Comparison of ENCODE assay signal across 14 cellular contexts in the genomic region with DNA sequence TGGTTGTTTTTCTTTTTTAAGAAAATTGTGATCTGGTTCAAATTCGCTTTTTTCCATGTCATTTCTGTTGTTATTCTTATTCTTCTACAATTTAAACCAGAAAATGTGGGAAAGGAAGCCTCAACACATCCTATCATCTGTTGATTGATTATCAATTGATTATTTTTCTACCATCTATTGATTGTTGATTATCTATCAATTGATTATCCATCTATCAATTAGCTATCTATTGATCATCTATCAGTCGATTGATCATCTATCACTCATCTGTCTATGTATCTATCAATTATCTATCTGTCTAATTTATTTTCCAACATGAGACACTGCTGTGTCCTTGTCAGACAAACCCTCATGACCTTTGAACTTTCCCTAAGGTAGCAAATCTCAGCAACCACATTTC.
DNase-seq lines count a peak whose midpoint lies in the region; ATAC-seq and TF ChIP-seq lines count a peak whose summit lies in the region.
"Had no signal": no experiment of that assay in that cellular context is flagged by ENCODE, and none has a peak within 500 bp of the region (broad histone marks: within the 10 kb centered on the region; RNA-seq: fewer than 3 reads in every experiment).

No MANE protein-coding gene starts in this region.

- H3K4me2 ChIP-seq in smooth muscle cell: peak overlapping the region; percentile 11
- H3K4me2 ChIP-seq: A549 had no signal

- POLR2A ChIA-PET in CD4-positive, alpha-beta T cell (lab: Charles Lee): no interaction called here
- POLR2A ChIA-PET in CD8-positive, alpha-beta T cell (lab: Charles Lee): no interaction called here

- no peaks in the 10 kb centered on the region for H3K27me3 ChIP-seq in CD4-positive, alpha-beta T cell (ENCODE audit: control insufficient read depth, insufficient read depth, low read length)
- no peaks in the 10 kb centered on the region for H3K27me3 ChIP-seq in CD8-positive, alpha-beta T cell (ENCODE audit: insufficient read depth, low read length)
- no peaks in the 10 kb centered on the region for H3K27me3 ChIP-seq in smooth muscle cell (ENCODE audit: low read depth)

- intact Hi-C loops in CD4-positive, alpha-beta T cell (cut with DNase I, micrococcal nuclease): no loop called here
- intact Hi-C loops in CD8-positive, alpha-beta T cell (cut with DNase I, micrococcal nuclease): no loop called here

- H3K4me3 Mint-ChIP-seq in CD4-positive, alpha-beta T cell: no peak overlapping the region
- no peak overlapping the region for H3K4me3 Mint-ChIP-seq in CD8-positive, alpha-beta T cell
- H3K4me3 Mint-ChIP-seq in endothelial cell (ENCODE audit: unreplicated experiment): no peak overlapping the region
- no peak overlapping the region for H3K4me3 Mint-ChIP-seq in stimulated activated effector memory CD8-positive, alpha-beta T cell treated with anti-CD3 and anti-CD28 coated beads, Interleukin-12 subunit alpha, Interleukin-12 subunit beta, amount 100 ng/mL, for 72 hours
- H3K4me3 Mint-ChIP-seq: CD8-positive, alpha-beta memory T cell had no signal

- no peaks in the 10 kb centered on the region for H3K36me3 Mint-ChIP-seq in CD4-positive, alpha-beta T cell (ENCODE audit: low read depth)
- no peaks in the 10 kb centered on the region for H3K36me3 Mint-ChIP-seq in CD8-positive, alpha-beta T cell
- peaks cover 15% of the 10 kb centered on the region for H3K36me3 Mint-ChIP-seq in endothelial cell (ENCODE audit: low read depth, unreplicated experiment)
- no peaks in the 10 kb centered on the region for H3K36me3 Mint-ChIP-seq in stimulated activated effector memory CD8-positive, alpha-beta T cell treated with anti-CD3 and anti-CD28 coated beads, Interleukin-12 subunit alpha, Interleukin-12 subunit beta, amount 100 ng/mL, for 72 hours
- H3K36me3 Mint-ChIP-seq: CD8-positive, alpha-beta memory T cell had no signal

- H3K4me1 ChIP-seq in CD8-positive, alpha-beta T cell (ENCODE audit: insufficient read depth, low read length): no peaks in the 10 kb centered on the region
- peaks cover 35% of the 10 kb centered on the region for H3K4me1 ChIP-seq in smooth muscle cell (ENCODE audit: low read depth)
- H3K4me1 ChIP-seq: BE2C had no signal

- peak overlapping the region; percentile 59 for H3K27ac Mint-ChIP-seq in CD4-positive, alpha-beta T cell
- peak overlapping the region; percentile 55 for H3K27ac Mint-ChIP-seq in CD8-positive, alpha-beta T cell
- peak overlapping the region; percentile 61 for H3K27ac Mint-ChIP-seq in endothelial cell (ENCODE audit: unreplicated experiment)
- no peak overlapping the region for H3K27ac Mint-ChIP-seq in stimulated activated effector memory CD8-positive, alpha-beta T cell treated with anti-CD3 and anti-CD28 coated beads, Interleukin-12 subunit alpha, Interleukin-12 subunit beta, amount 100 ng/mL, for 72 hours

- peaks cover 26% of the 10 kb centered on the region for H3F3A ChIP-seq in smooth muscle cell (ENCODE audit: low read depth)

- H2AFZ ChIP-seq in smooth muscle cell (ENCODE audit: low read depth): no peak overlapping the region

- TF ChIP-seq CTCF in CD4-positive, alpha-beta T cell (IDR thresholded peaks at IDR 0.05): no peak
- no peak for TF ChIP-seq CTCF in CD8-positive, alpha-beta T cell (IDR thresholded peaks at IDR 0.05)
- TF ChIP-seq CTCF in endothelial cell (IDR thresholded peaks at IDR 0.05; ENCODE audit: unreplicated experiment) (no peak), smooth muscle cell (IDR thresholded peaks at IDR 0.05; ENCODE audit: borderline replicate concordance, insufficient read depth, poor library complexity, severe bottlenecking) (no peak)

- H3K4me3 ChIP-seq in CD8-positive, alpha-beta T cell (ENCODE audit: low read depth, low read length): no peak overlapping the region
- H3K4me3 ChIP-seq in smooth muscle cell: no peak overlapping the region
- H3K4me3 ChIP-seq: A549, HAP-1 had no signal

- no peaks in the 10 kb centered on the region for H3K36me3 ChIP-seq in CD8-positive, alpha-beta T cell (ENCODE audit: insufficient read depth, low read length)
- H3K36me3 ChIP-seq in smooth muscle cell (ENCODE audit: low read depth): no peaks in the 10 kb centered on the region
- H3K36me3 ChIP-seq: BE2C, HAP-1 had no signal

- no peak overlapping the region for H3K27ac ChIP-seq in CD4-positive, alpha-beta T cell (ENCODE audit: low read depth, low read length)
- no peak overlapping the region for H3K27ac ChIP-seq in CD8-positive, alpha-beta T cell (ENCODE audit: low read depth, low read length)
- H3K27ac ChIP-seq in smooth muscle cell (ENCODE audit: low read depth): no peak overlapping the region
- H3K27ac ChIP-seq: C4-2B had no signal

- WGBS in smooth muscle cell (ENCODE audit: low lambda C conversion rate): 91% methylated on average over 2 of the region's 2 CpGs

- H3K79me2 ChIP-seq in smooth muscle cell (ENCODE audit: low read depth): no peaks in the 10 kb centered on the region

- peaks cover 4% of the 10 kb centered on the region for H3K27me3 Mint-ChIP-seq in CD4-positive, alpha-beta T cell
- no peaks in the 10 kb centered on the region for H3K27me3 Mint-ChIP-seq in CD8-positive, alpha-beta T cell (ENCODE audit: low read depth)
- peaks cover 17% of the 10 kb centered on the region for H3K27me3 Mint-ChIP-seq in endothelial cell (ENCODE audit: unreplicated experiment)
- H3K27me3 Mint-ChIP-seq: CD8-positive, alpha-beta memory T cell had no signal

- CTCF ChIA-PET in CD4-positive, alpha-beta T cell (lab: Charles Lee): no interaction called here
- CTCF ChIA-PET in CD8-positive, alpha-beta T cell (lab: Charles Lee): no interaction called here

- H3K9ac ChIP-seq in smooth muscle cell (ENCODE audit: low read depth): no peak overlapping the region

- H3K9me3 Mint-ChIP-seq in CD4-positive, alpha-beta T cell: peaks cover 6% of the 10 kb centered on the region
- peaks cover 7% of the 10 kb centered on the region for H3K9me3 Mint-ChIP-seq in CD8-positive, alpha-beta T cell
- H3K9me3 Mint-ChIP-seq in endothelial cell (ENCODE audit: unreplicated experiment): peaks cover 7% of the 10 kb centered on the region
- peaks cover 7% of the 10 kb centered on the region for H3K9me3 Mint-ChIP-seq in stimulated activated effector memory CD8-positive, alpha-beta T cell treated with anti-CD3 and anti-CD28 coated beads, Interleukin-12 subunit alpha, Interleukin-12 subunit beta, amount 100 ng/mL, for 72 hours

- no peaks in the 10 kb centered on the region for H4K20me1 ChIP-seq in smooth muscle cell (ENCODE audit: low read depth)

- H3K4me1 Mint-ChIP-seq in CD4-positive, alpha-beta T cell (ENCODE audit: low read depth): peaks cover 13% of the 10 kb centered on the region
- peaks cover 11% of the 10 kb centered on the region for H3K4me1 Mint-ChIP-seq in CD8-positive, alpha-beta T cell (ENCODE audit: low read depth)
- H3K4me1 Mint-ChIP-seq in endothelial cell (ENCODE audit: unreplicated experiment): peaks cover 3% of the 10 kb centered on the region
- peaks cover 13% of the 10 kb centered on the region for H3K4me1 Mint-ChIP-seq in stimulated activated effector memory CD8-positive, alpha-beta T cell treated with anti-CD3 and anti-CD28 coated beads, Interleukin-12 subunit alpha, Interleukin-12 subunit beta, amount 100 ng/mL, for 72 hours

- DNase-seq in CD4-positive, alpha-beta T cell: no peak
- DNase-seq in CD8-positive, alpha-beta T cell: no peak
- DNase-seq in endothelial cell (ENCODE audit: low spot score) (no peak), smooth muscle cell (lab: John Stamatoyannopoulos, UW; ENCODE audit: unreplicated experiment) (no peak), GDM1 (lab: John Stamatoyannopoulos, UW) (no peak)
- DNase-seq in stimulated activated effector memory CD8-positive, alpha-beta T cell treated with anti-CD3 and anti-CD28 coated beads, Interleukin-12 subunit alpha, Interleukin-12 subunit beta, amount 100 ng/mL, for 72 hours (ENCODE audit: low spot score in 2 of 2): no peak
- DNase-seq: BE2C; Caco-2; CD8-positive, alpha-beta memory T cell; DND-41; GF-D8 had no signal

- H3K9me3 ChIP-seq in CD4-positive, alpha-beta T cell (ENCODE audit: control insufficient read depth, low read length): peaks cover 11% of the 10 kb centered on the region
- no peaks in the 10 kb centered on the region for H3K9me3 ChIP-seq in CD8-positive, alpha-beta T cell (ENCODE audit: low read length)
- no peaks in the 10 kb centered on the region for H3K9me3 ChIP-seq in smooth muscle cell (replicated peaks; ENCODE audit: low read depth)
- H3K9me3 ChIP-seq: A549, BE2C, Caco-2, HAP-1 had no signal

- ATAC-seq in CD4-positive, alpha-beta T cell (ENCODE audit: poor library complexity): no peak
- ATAC-seq in CD8-positive, alpha-beta T cell: no peak
- no peak for ATAC-seq in stimulated activated effector memory CD8-positive, alpha-beta T cell treated with anti-CD3 and anti-CD28 coated beads, Interleukin-12 subunit alpha, Interleukin-12 subunit beta, amount 100 ng/mL, for 72 hours
- ATAC-seq: A549 had no signal
